ENCODE assay signal across 8 cellular contexts in the genomic region with DNA sequence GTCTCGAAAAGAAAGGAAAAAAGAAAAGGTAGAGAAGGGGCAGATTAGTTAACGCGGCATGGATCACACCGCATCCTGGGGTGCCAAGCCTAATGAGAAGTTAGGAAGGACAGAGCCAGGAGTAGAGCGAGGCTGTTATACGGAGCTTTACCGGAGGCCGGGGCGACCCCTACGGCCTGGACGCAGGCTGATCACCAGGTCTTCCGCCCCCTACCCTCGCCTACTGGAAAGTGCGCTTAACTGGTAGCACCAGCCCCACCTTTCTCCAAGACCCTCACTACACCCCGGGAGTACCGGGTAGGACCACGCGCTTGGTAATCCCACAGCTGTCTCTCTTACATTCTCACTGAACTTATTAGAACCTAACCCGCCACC. TPM values are rescaled to one million over a fixed set of nuclear protein-coding genes. Genes with fewer than 3 reads are reported as not detected.
DNase-seq lines count a peak whose midpoint lies in the region; ATAC-seq and TF ChIP-seq lines count a peak whose summit lies in the region.

No MANE protein-coding gene starts in this region.

- H3K27me3 Mint-ChIP-seq in activated B cell treated with CpG ODN at 0.5 μM for 24 hours, result no peaks in the 10 kb centered on the region

- H3K27ac Mint-ChIP-seq in activated B cell treated with CpG ODN at 0.5 μM for 24 hours, result peak overlapping the region; percentile 99

- peak; percentile 58 for DNase-seq in NCI-H345 (lab: John Stamatoyannopoulos, UW)
- DNase-seq in NCI-H345 treated with DMSO at 0.1 percent for 48 hours (lab: John Stamatoyannopoulos, UW; ENCODE audit: unreplicated experiment), result no peak
- no peak for DNase-seq in activated B cell treated with CpG ODN at 0.5 μM for 24 hours
- peak; percentile 17 to 30 for DNase-seq in heart right ventricle
- DNase-seq in retina, result peak; percentile 85
- no peak for DNase-seq in occipital lobe (lab: John Stamatoyannopoulos, UW)
- DNase-seq in HCEC 1CT, result no peak

- peak overlapping the region in 9 of 10 donors; percentile 89 to 98 (median 94) for H3K27ac ChIP-seq in heart right ventricle

- peaks cover 4 to 48% (median 22%) of the 10 kb centered on the region in 9 donors for H3K4me1 ChIP-seq in heart right ventricle

- peaks cover 55% of the 10 kb centered on the region for H3K4me1 Mint-ChIP-seq in activated B cell treated with CpG ODN at 0.5 μM for 24 hours

- WGBS in heart right ventricle, 2 donors, result 6 to 13% methylated on average over 19 of the region's 19 CpGs

- peak overlapping the region; percentile 51 to 94 (median 73) for H3K4me3 ChIP-seq in heart right ventricle

- peaks cover 0 to 16% (median 0%) of the 10 kb centered on the region in 9 donors for H3K36me3 ChIP-seq in heart right ventricle

- CTCF ChIA-PET in activated B cell treated with CpG ODN at 0.5 μM for 24 hours (lab: Charles Lee), result interaction anchor here (0.9 to 1.6 kb wide), 3 partner anchors 32 to 584 kb away, joined by 3 to 4 read pairs (median 4); no protein-coding TSS in a partner anchor

- POLR2A ChIA-PET in activated B cell treated with CpG ODN at 0.5 μM for 24 hours (lab: Charles Lee), result interaction anchor here (0.5 to 8.2 kb wide), 28 partner anchors 11 to 1142 kb away, joined by 3 to 141 read pairs (median 8); a partner anchor contains a TSS

- H3K36me3 Mint-ChIP-seq in activated B cell treated with CpG ODN at 0.5 μM for 24 hours (ENCODE audit: low read depth), result peaks cover 58% of the 10 kb centered on the region

- peak overlapping the region; percentile 98 for H3K4me3 Mint-ChIP-seq in activated B cell treated with CpG ODN at 0.5 μM for 24 hours

- peak; percentile 1 for ATAC-seq in HG02970 (IDR thresholded peaks at IDR 0.05; ENCODE audit: low FRiP score, unreplicated experiment)
- peak; percentile 0 for ATAC-seq in activated B cell treated with CpG ODN at 0.5 μM for 24 hours (ENCODE audit: low read depth)
- peak in 7 of 8 donors; percentile 2 to 23 (median 15) for ATAC-seq in heart right ventricle

- intact Hi-C loops in activated B cell treated with CpG ODN at 0.5 μM for 24 hours (cut with micrococcal nuclease) (loop anchor here (2.0 kb wide), 1 partner anchor 27 kb away; no protein-coding TSS in a partner anchor), heart right ventricle (cut with DNase I) (no loop called here)

- H3K9me3 ChIP-seq in heart right ventricle, result peaks cover 0 to 16% (median 5%) of the 10 kb centered on the region in 11 donors

- no peak for TF ChIP-seq CTCF in activated B cell treated with CpG ODN at 0.5 μM for 24 hours (IDR thresholded peaks at IDR 0.05)
- TF ChIP-seq CTCF in heart right ventricle (IDR thresholded peaks at IDR 0.05), result no peak

- H3K27me3 ChIP-seq in heart right ventricle, result no peaks in the 10 kb centered on the region

- H3K9me3 Mint-ChIP-seq in activated B cell treated with CpG ODN at 0.5 μM for 24 hours, result peaks cover 10% of the 10 kb centered on the region

RNA-seq across cellular contexts. Expression of a gene that starts 33.8 kb away (rescaled TPM):
- total RNA-seq in activated B cell treated with CpG ODN at 0.5 μM for 24 hours, result 86.3 and 89.4 TPM in 2 replicates
- total RNA-seq in heart right ventricle, result 10 to 100 TPM; 47.6 to 62.3 (median 56.0) TPM
- polyA plus RNA-seq in heart right ventricle, result 10 to 100 TPM; 11.9 to 27.6 TPM
- 16.1 TPM for total RNA-seq in occipital lobe

RNA-seq across cellular contexts. Expression of a gene that starts 34.0 kb away (rescaled TPM):
- 0.64 and 0.69 TPM in 2 replicates for total RNA-seq in activated B cell treated with CpG ODN at 0.5 μM for 24 hours
- total RNA-seq in heart right ventricle, result 1 to 10 TPM; 1.2 to 5.8 (median 3.7) TPM
- polyA plus RNA-seq in heart right ventricle, result 1 to 10 TPM; 3.4 to 5.5 TPM
- total RNA-seq in occipital lobe, result 3.6 TPM

RNA-seq across cellular contexts. Expression of a gene that starts 44.5 kb away (rescaled TPM):
- total RNA-seq in activated B cell treated with CpG ODN at 0.5 μM for 24 hours (not detected in 2 replicates), heart right ventricle (under 1 TPM in 5 of 10 donors, not detected in 5; 0.10 to 0.24 (median 0.12) TPM), occipital lobe (not detected)
- polyA plus RNA-seq in heart right ventricle, result 1 to 10 TPM in 1 of 2 donors, under 1 TPM in 1; 0.14 to 1.3 TPM

Comparison
In these comparisons a context has a peak if more than half of its experiments do, and no peak if none do; other contexts are left out.
1. DNase-seq: peak in NCI-H345 (single experiment), heart right ventricle (2 of 2) and retina (single experiment); none in NCI-H345 treated with DMSO at 0.1 percent for 48 hours (single experiment), activated B cell treated with CpG ODN at 0.5 μM for 24 hours (single experiment), occipital lobe (single experiment) and HCEC 1CT (single experiment).
2. Peak in every context shown above with its lines, with median percentiles within 50 percentile points of each other: ATAC-seq.